8 cellular contexts compared by ENCODE assay signal in genomic region chr3:127544151-127544805, GRCh38. TPM values are rescaled to one million over a fixed set of nuclear protein-coding genes. Genes with fewer than 3 reads are reported as not detected.
DNase-seq lines count a peak whose midpoint lies in the region; ATAC-seq, FAIRE-seq and TF ChIP-seq lines count a peak whose summit lies in the region.

No MANE protein-coding gene starts in this region.

- no peak overlapping the region for H2BK5ac ChIP-seq in mesendoderm (ENCODE audit: low read length)

- WGBS in mesendoderm (ENCODE audit: extremely low coverage, insufficient coverage, low lambda C conversion rate): no CpG with 5 or more reads among the region's 11 CpGs

- no peak overlapping the region for H3K4ac ChIP-seq in mesendoderm (ENCODE audit: low read depth, low read length)

- H4K5ac ChIP-seq in mesendoderm (ENCODE audit: low read length): no peak overlapping the region

- H3K36me3 ChIP-seq in effector memory CD4-positive, alpha-beta T cell (ENCODE audit: control insufficient read depth, insufficient read depth, low read length): no peaks in the 10 kb centered on the region
- H3K36me3 ChIP-seq in mesendoderm (ENCODE audit: control insufficient read depth, insufficient read depth, low read length): no peaks in the 10 kb centered on the region

- H2AK5ac ChIP-seq in mesendoderm (ENCODE audit: low read length): no peak overlapping the region

- peak overlapping the region; percentile 76 for H3K56ac ChIP-seq in mesendoderm (ENCODE audit: low read length)

- H3K27ac Mint-ChIP-seq in activated CD8-positive, alpha-beta T cell treated with anti-CD3 and anti-CD28 coated beads, Interleukin-2, amount 10 ng/mL, durations not matched to agents 7 days and 5 days: no peak overlapping the region

- no peaks in the 10 kb centered on the region for H3K36me3 Mint-ChIP-seq in activated CD8-positive, alpha-beta T cell treated with anti-CD3 and anti-CD28 coated beads, Interleukin-2, amount 10 ng/mL, durations not matched to agents 7 days and 5 days (ENCODE audit: low read depth)

- DNase-seq in GM12891 (ENCODE audit: insufficient read length, low spot score) (peak; percentile 94), NCI-H82 treated with DMSO at 0.1 percent for 48 hours (lab: John Stamatoyannopoulos, UW; ENCODE audit: unreplicated experiment) (peak; percentile 96), mesendoderm (peak; percentile 83)
- peak; percentile 73 for DNase-seq in activated CD8-positive, alpha-beta T cell treated with anti-CD3 and anti-CD28 coated beads, Interleukin-2, amount 10 ng/mL, durations not matched to agents 7 days and 5 days
- peak; percentile 18 to 34 (median 27) for DNase-seq in effector memory CD4-positive, alpha-beta T cell
- DNase-seq in stimulated activated CD8-positive, alpha-beta memory T cell treated with anti-CD3 and anti-CD28 coated beads, Interleukin-2, amount 100 ng/mL, for 48 hours (ENCODE audit: low read depth in 2 of 2): peak; percentile 54 to 62

- no peak overlapping the region for H3K9ac ChIP-seq in mesendoderm (ENCODE audit: low read length)

- peaks cover 4% of the 10 kb centered on the region for H3K27me3 Mint-ChIP-seq in activated CD8-positive, alpha-beta T cell treated with anti-CD3 and anti-CD28 coated beads, Interleukin-2, amount 10 ng/mL, durations not matched to agents 7 days and 5 days (ENCODE audit: low read depth)

- H3K18ac ChIP-seq in mesendoderm (ENCODE audit: low read length): no peak overlapping the region

- no peaks in the 10 kb centered on the region for H3K9me3 Mint-ChIP-seq in activated CD8-positive, alpha-beta T cell treated with anti-CD3 and anti-CD28 coated beads, Interleukin-2, amount 10 ng/mL, durations not matched to agents 7 days and 5 days (ENCODE audit: insufficient read depth)

- CTCF ChIA-PET in activated CD8-positive, alpha-beta T cell treated with anti-CD3 and anti-CD28 coated beads, Interleukin-2, amount 10 ng/mL, durations not matched to agents 7 days and 5 days (lab: Charles Lee): interaction anchor here (1.1 to 3.1 kb wide), 8 partner anchors 8 to 883 kb away, joined by 3 to 11 read pairs (median 4); partner anchors contain the start of gene MCM2

- H3K4me3 Mint-ChIP-seq in activated CD8-positive, alpha-beta T cell treated with anti-CD3 and anti-CD28 coated beads, Interleukin-2, amount 10 ng/mL, durations not matched to agents 7 days and 5 days: no peak overlapping the region

- H2BK120ac ChIP-seq in mesendoderm (ENCODE audit: low read depth, low read length): no peak overlapping the region

- TF ChIP-seq POLR2A in GM12891 (IDR thresholded peaks at IDR 0.05; ENCODE audit: low read depth, low read length): no peak

- H3K4me2 ChIP-seq in mesendoderm (ENCODE audit: low read length): no peak overlapping the region

- no peak overlapping the region for H4K8ac ChIP-seq in mesendoderm (ENCODE audit: low read depth, low read length)

- no peak overlapping the region for H2BK15ac ChIP-seq in mesendoderm (replicated peaks; ENCODE audit: low read depth)

- POLR2A ChIA-PET in activated CD8-positive, alpha-beta T cell treated with anti-CD3 and anti-CD28 coated beads, Interleukin-2, amount 10 ng/mL, durations not matched to agents 7 days and 5 days (lab: Charles Lee): interaction anchor here (0.8 kb wide), 1 partner anchor 23 kb away, joined by 3 read pairs; no protein-coding TSS in a partner anchor

- H3K9me3 ChIP-seq in effector memory CD4-positive, alpha-beta T cell (ENCODE audit: control insufficient read depth, low read length): no peaks in the 10 kb centered on the region

- no peak overlapping the region for H3K23ac ChIP-seq in mesendoderm (ENCODE audit: low read length)

- H3K79me2 ChIP-seq in mesendoderm (ENCODE audit: control insufficient read depth, insufficient read depth, low read length): no peaks in the 10 kb centered on the region

- H3K79me1 ChIP-seq in mesendoderm (ENCODE audit: low read length): no peaks in the 10 kb centered on the region

- H3K27ac ChIP-seq in effector memory CD4-positive, alpha-beta T cell (ENCODE audit: insufficient read depth, low read length, poor library complexity, severe bottlenecking): no peak overlapping the region
- no peak overlapping the region for H3K27ac ChIP-seq in mesendoderm (ENCODE audit: low read depth, low read length)

- ATAC-seq in HG03520 (IDR thresholded peaks at IDR 0.05; ENCODE audit: unreplicated experiment): peak; percentile 60
- peak; percentile 67 for ATAC-seq in activated CD8-positive, alpha-beta T cell treated with anti-CD3 and anti-CD28 coated beads, Interleukin-2, amount 10 ng/mL, durations not matched to agents 7 days and 5 days
- ATAC-seq in HG02623 (IDR thresholded peaks at IDR 0.05; ENCODE audit: unreplicated experiment): no peak

- no peaks in the 10 kb centered on the region for H3K4me1 ChIP-seq in effector memory CD4-positive, alpha-beta T cell (ENCODE audit: control insufficient read depth, insufficient read depth, low read length, poor library complexity, severe bottlenecking)
- H3K4me1 ChIP-seq in mesendoderm (ENCODE audit: control insufficient read depth, low read depth, low read length): peaks cover 3% of the 10 kb centered on the region

- H3K4me3 ChIP-seq in effector memory CD4-positive, alpha-beta T cell (ENCODE audit: insufficient read depth, low read depth, low read length, poor library complexity, severe bottlenecking): no peak overlapping the region
- no peak overlapping the region for H3K4me3 ChIP-seq in mesendoderm (ENCODE audit: low read length)

- peaks cover 8% of the 10 kb centered on the region for H3K4me1 Mint-ChIP-seq in activated CD8-positive, alpha-beta T cell treated with anti-CD3 and anti-CD28 coated beads, Interleukin-2, amount 10 ng/mL, durations not matched to agents 7 days and 5 days (ENCODE audit: low read depth)

- no peaks in the 10 kb centered on the region for H3K27me3 ChIP-seq in effector memory CD4-positive, alpha-beta T cell (replicated peaks; ENCODE audit: control insufficient read depth, insufficient read depth, low read length, poor library complexity, severe bottlenecking)
- no peaks in the 10 kb centered on the region for H3K27me3 ChIP-seq in mesendoderm (ENCODE audit: insufficient read depth, low read length, poor library complexity)

- FAIRE-seq in GM12891 (lab: Jason Lieb, UNC): peak; percentile 97

TF ChIP-seq in GM12891, 5 proteins besides CTCF, POLR2A, EP300 and RAD21:
- TF ChIP-seq TAF1 (IDR thresholded peaks at IDR 0.05; ENCODE audit: low read depth, low read length) (no peak), PAX5 (IDR thresholded peaks at IDR 0.05; ENCODE audit: insufficient read depth, low read length, severe bottlenecking) (no peak), POU2F2 (IDR thresholded peaks at IDR 0.05; ENCODE audit: low read depth, low read length) (no peak), SPI1 (IDR thresholded peaks at IDR 0.05; ENCODE audit: low read depth, low read length) (no peak), POLR2AphosphoS5 (IDR thresholded peaks at IDR 0.05; ENCODE audit: low read depth, low read length) (no peak)

RNA-seq across cellular contexts. Expression of gene TPRA1, which starts 46.3 kb away (rescaled TPM):
- polyA plus RNA-seq in GM12891 (2012; ENCODE audit: low read depth, missing spikeins): 12.8 TPM
- total RNA-seq in activated CD8-positive, alpha-beta T cell treated with anti-CD3 and anti-CD28 coated beads, Interleukin-2, amount 10 ng/mL, durations not matched to agents 7 days and 5 days: 10 to 100 TPM; 27.0 to 27.9 TPM
- 4.3 TPM for polyA plus RNA-seq in mesendoderm (2013, experiment 1 of 2)
- polyA plus RNA-seq in mesendoderm (2013, experiment 2 of 2): 4.3 TPM

RNA-seq across cellular contexts. Expression of gene MCM2, which starts 53.9 kb away (rescaled TPM):
- polyA plus RNA-seq in GM12891 (2012; ENCODE audit: low read depth, missing spikeins): 95.8 TPM
- 100 to 1,000 TPM; 185 to 188 TPM for total RNA-seq in activated CD8-positive, alpha-beta T cell treated with anti-CD3 and anti-CD28 coated beads, Interleukin-2, amount 10 ng/mL, durations not matched to agents 7 days and 5 days
- polyA plus RNA-seq in mesendoderm (2013, experiment 1 of 2): 75.8 TPM
- 77.5 TPM for polyA plus RNA-seq in mesendoderm (2013, experiment 2 of 2)

Comparison
In these comparisons a context has a peak if more than half of its experiments do, and no peak if none do; other contexts are left out.
1. DNase-seq: peak in every context shown above with its lines; median percentile 96 in NCI-H82 treated with DMSO at 0.1 percent for 48 hours; 94 in GM12891; 83 in mesendoderm; 73 in activated CD8-positive, alpha-beta T cell treated with anti-CD3 and anti-CD28 coated beads, Interleukin-2, amount 10 ng/mL, durations not matched to agents 7 days and 5 days; 58 in stimulated activated CD8-positive, alpha-beta memory T cell treated with anti-CD3 and anti-CD28 coated beads, Interleukin-2, amount 100 ng/mL, for 48 hours; 27 in effector memory CD4-positive, alpha-beta T cell.